15 cellular contexts compared by ENCODE assay signal in the genomic region with DNA sequence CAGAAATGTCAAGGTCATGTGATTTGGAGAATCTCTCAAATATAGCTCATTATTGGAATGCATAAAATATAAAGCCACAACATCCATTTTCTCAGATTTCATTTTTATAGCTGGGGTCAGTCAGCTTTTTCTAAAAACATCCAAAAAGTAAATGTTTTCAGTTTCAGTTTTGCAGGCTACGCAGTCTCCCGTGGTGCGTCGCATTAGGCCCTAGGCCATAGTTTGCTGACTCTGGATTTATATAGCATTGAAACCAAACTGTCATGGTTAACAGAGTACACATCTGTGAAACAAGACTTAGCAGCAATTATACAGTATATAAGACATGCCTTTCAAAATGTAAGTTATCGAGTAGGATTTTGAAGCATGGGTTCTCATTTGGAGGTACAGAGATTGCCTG.
DNase-seq lines count a peak whose midpoint lies in the region; ATAC-seq lines count a peak whose summit lies in the region.
"Had no signal": no experiment of that assay in that cellular context is flagged by ENCODE, and none has a peak within 500 bp of the region (broad histone marks: within the 10 kb centered on the region; RNA-seq: fewer than 3 reads in every experiment).

No MANE protein-coding gene starts in this region.

- peak overlapping the region; percentile 49 for H3K9ac ChIP-seq in SK-N-MC (ENCODE audit: insufficient read length)

- H3K4me3 Mint-ChIP-seq in activated naive CD4-positive, alpha-beta T cell treated with anti-CD3 and anti-CD28 coated beads for 36 hours = no peak overlapping the region

- intact Hi-C loops in activated naive CD4-positive, alpha-beta T cell treated with anti-CD3 and anti-CD28 coated beads for 36 hours (cut with micrococcal nuclease) = no loop called here

- CTCF ChIA-PET in activated naive CD4-positive, alpha-beta T cell treated with anti-CD3 and anti-CD28 coated beads for 36 hours (lab: Charles Lee) = no interaction called here

- no peaks in the 10 kb centered on the region for H3K36me3 Mint-ChIP-seq in activated naive CD4-positive, alpha-beta T cell treated with anti-CD3 and anti-CD28 coated beads for 36 hours (ENCODE audit: low read depth)

- no peaks in the 10 kb centered on the region for H3K9me3 ChIP-seq in SK-N-MC (ENCODE audit: low read depth, low read length)

- H3K4me1 Mint-ChIP-seq in activated naive CD4-positive, alpha-beta T cell treated with anti-CD3 and anti-CD28 coated beads for 36 hours (ENCODE audit: low read depth) = no peaks in the 10 kb centered on the region

- peaks cover 9% of the 10 kb centered on the region for H3K9me3 Mint-ChIP-seq in activated naive CD4-positive, alpha-beta T cell treated with anti-CD3 and anti-CD28 coated beads for 36 hours

- H3K27ac ChIP-seq in SK-N-MC = peak overlapping the region; percentile 90
- H3K27ac ChIP-seq: SJSA1 had no signal

- H3K4me3 ChIP-seq in SK-N-MC = peak overlapping the region; percentile 65
- H3K4me3 ChIP-seq: SJSA1 had no signal

- no peaks in the 10 kb centered on the region for H3K27me3 Mint-ChIP-seq in activated naive CD4-positive, alpha-beta T cell treated with anti-CD3 and anti-CD28 coated beads for 36 hours (ENCODE audit: low read depth)

- DNase-seq in SK-N-MC (ENCODE audit: low read depth, low spot score) = peak; percentile 53
- DNase-seq in HK-2 (ENCODE audit: unreplicated experiment) = no peak
- no peak for DNase-seq in NCI-H526 treated with DMSO at 0.1 percent for 48 hours (lab: John Stamatoyannopoulos, UW)
- DNase-seq in activated naive CD4-positive, alpha-beta T cell treated with anti-CD3 and anti-CD28 coated beads for 36 hours = no peak
- no peak for DNase-seq in DMS 273 (lab: John Stamatoyannopoulos, UW; ENCODE audit: unreplicated experiment)
- DNase-seq: activated CD8-positive, alpha-beta memory T cell treated with anti-CD3 and anti-CD28 coated beads, Interleukin-2, amount 50 U/mL, for 48 hours; dermis blood vessel endothelial cell; NCI-H1436; NCI-H69; stimulated activated CD4-positive, alpha-beta T cell treated with anti-CD3 and anti-CD28 coated beads, Interleukin-2, amount 100 ng/mL, for 24 hours; stimulated activated naive CD4-positive, alpha-beta T cell treated with Interleukin-2 at 50 U/mL for 16 hours had no signal

- no peaks in the 10 kb centered on the region for H3K36me3 ChIP-seq in SK-N-MC (ENCODE audit: insufficient read depth, low read length)
- H3K36me3 ChIP-seq: SJSA1 had no signal

- H3K27ac Mint-ChIP-seq in activated naive CD4-positive, alpha-beta T cell treated with anti-CD3 and anti-CD28 coated beads for 36 hours = no peak overlapping the region

- peak; percentile 76 for ATAC-seq in GM18502 (IDR thresholded peaks at IDR 0.05; ENCODE audit: poor library complexity, unreplicated experiment)
- ATAC-seq in GM21515 (IDR thresholded peaks at IDR 0.05; ENCODE audit: unreplicated experiment) = peak; percentile 90
- peak; percentile 86 for ATAC-seq in HG03064 (IDR thresholded peaks at IDR 0.05; ENCODE audit: low read depth, unreplicated experiment)
